10 cellular contexts compared by ENCODE assay signal in the genomic region with DNA sequence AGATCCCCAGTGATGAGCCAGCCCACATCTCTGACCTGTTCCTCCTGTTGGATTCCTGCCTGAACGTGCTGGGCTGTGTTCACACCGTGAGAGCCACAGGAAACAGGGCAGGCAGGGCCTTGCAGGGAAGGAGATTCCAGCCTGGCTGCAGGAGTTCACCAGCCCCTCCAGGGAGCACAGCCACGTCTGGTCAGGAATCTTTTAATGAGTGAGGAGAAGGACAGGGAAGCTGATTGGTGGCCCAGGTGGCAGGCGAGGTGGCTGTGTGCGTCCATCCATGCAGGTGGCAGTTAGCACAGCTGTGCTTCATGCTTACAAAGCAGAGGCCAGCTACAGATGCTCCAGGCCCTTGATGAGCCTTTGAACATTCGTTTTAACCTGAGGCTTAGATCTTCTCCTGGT. TPM values are rescaled to one million over a fixed set of nuclear protein-coding genes. Genes with fewer than 3 reads are reported as not detected.
A peak's percentile ranks its signal among the peaks of the same experiment; 100 is the strongest.
DNase-seq lines count a peak whose midpoint lies in the region; ATAC-seq, FAIRE-seq and TF ChIP-seq lines count a peak whose summit lies in the region.
"Had no signal": no experiment of that assay in that cellular context is flagged by ENCODE, and none has a peak within 500 bp of the region (broad histone marks: within the 10 kb centered on the region; RNA-seq: fewer than 3 reads in every experiment).

No MANE protein-coding gene starts in this region.

- H3K9me1 ChIP-seq in keratinocyte (ENCODE audit: control insufficient read depth, extremely low read depth, insufficient read depth, low read length), result peaks cover 3% of the 10 kb centered on the region

- H3K27me3 ChIP-seq in OCI-LY1 (ENCODE audit: insufficient read depth, low read length) (no peaks in the 10 kb centered on the region), keratinocyte (ENCODE audit: control insufficient read depth, extremely low read depth, insufficient read depth, low read length) (no peaks in the 10 kb centered on the region), GM23248 (replicated peaks; ENCODE audit: insufficient read depth) (no peaks in the 10 kb centered on the region), psoas muscle (ENCODE audit: insufficient read depth in 3 of 3, low read length in 2 of 3) (no peaks in the 10 kb centered on the region)
- H3K27me3 ChIP-seq: spleen had no signal

- H3K27ac ChIP-seq in OCI-LY1 (ENCODE audit: low read depth, low read length, poor library complexity, severe bottlenecking) (peak overlapping the region; percentile 96), keratinocyte (ENCODE audit: control insufficient read depth, insufficient read depth, low read length) (peak overlapping the region; percentile 10), GM23248 (no peak overlapping the region), psoas muscle (no peak overlapping the region)

- FAIRE-seq in GM12891 (lab: Jason Lieb, UNC) (peak; percentile 91), keratinocyte (lab: Jason Lieb, UNC) (peak; percentile 77)

- H3F3A ChIP-seq in OCI-LY1 (ENCODE audit: insufficient read depth, low read length) (0 out of 2 replicates have a peak, but pooled peaks cover 6% of the 10 kb centered on the region), GM23248 (ENCODE audit: insufficient read depth) (no peaks in the 10 kb centered on the region)

- intact Hi-C loops in psoas muscle (cut with DNase I), result loop anchor here in 1 of 2 donors (10.0 kb wide), 1 partner anchor 325 kb away; the partner anchor contains the start of gene CHSY1

- H3K36me3 ChIP-seq in OCI-LY1 (ENCODE audit: insufficient read depth, low read length) (peaks cover 72% of the 10 kb centered on the region), keratinocyte (ENCODE audit: control insufficient read depth in 2 of 2, extremely low read depth in 1 of 2, insufficient read depth in 2 of 2, low read length in 2 of 2) (peaks cover 7 to 15% of the 10 kb centered on the region in 2 experiments), GM23248 (ENCODE audit: low read depth) (peaks cover 6% of the 10 kb centered on the region; the same call in 1 of the 2 replicates), psoas muscle (ENCODE audit: insufficient read depth in 1 of 2, low read depth in 1 of 2) (peaks cover 0 to 11% of the 10 kb centered on the region in 2 donors)

- H2AFZ ChIP-seq in OCI-LY1 (ENCODE audit: low read length), result no peak overlapping the region
- H2AFZ ChIP-seq in keratinocyte (ENCODE audit: control insufficient read depth, low read length), result no peak overlapping the region
- H2AFZ ChIP-seq in GM23248, result no peak overlapping the region

- H3K9me2 ChIP-seq in OCI-LY1 (ENCODE audit: low read depth, low read length) (no peaks in the 10 kb centered on the region), GM23248 (ENCODE audit: insufficient read depth) (no peaks in the 10 kb centered on the region)

- in situ Hi-C loops in GM23248 (cut with MboI), result no loop called here

- H3K4me2 ChIP-seq in OCI-LY1 (ENCODE audit: low read length), result peak overlapping the region; percentile 55
- H3K4me2 ChIP-seq in keratinocyte (ENCODE audit: control insufficient read depth, extremely low read depth, insufficient read depth, low read depth, low read length), result peak overlapping the region; percentile 74
- H3K4me2 ChIP-seq in GM23248 (ENCODE audit: unreplicated experiment), result no peak overlapping the region

- H3K4me3 ChIP-seq in OCI-LY1 (ENCODE audit: low read depth, low read length, poor library complexity, severe bottlenecking), result peak overlapping the region; percentile 37
- no peak overlapping the region for H3K4me3 ChIP-seq in keratinocyte (ENCODE audit: control insufficient read depth in 2 of 3, extremely low read depth in 1 of 3, insufficient read depth in 2 of 3, low read depth in 1 of 3, low read length in 3 of 3)
- H3K4me3 ChIP-seq in GM23248, result no peak overlapping the region
- no peak overlapping the region for H3K4me3 ChIP-seq in psoas muscle
- H3K4me3 ChIP-seq: spleen had no signal

- no peak for TF ChIP-seq POLR2A in GM12891 (IDR thresholded peaks at IDR 0.05; ENCODE audit: low read depth, low read length)

- H3K4me1 ChIP-seq in OCI-LY1 (ENCODE audit: insufficient read depth, low read length, severe bottlenecking) (peaks cover 98% of the 10 kb centered on the region), keratinocyte (ENCODE audit: control insufficient read depth, extremely low read depth, insufficient read depth, low read length) (peaks cover 23% of the 10 kb centered on the region), GM23248 (ENCODE audit: insufficient read depth) (peaks cover 8% of the 10 kb centered on the region; the same call in 1 of the 2 replicates), psoas muscle (no peaks in the 10 kb centered on the region)

- peak overlapping the region; percentile 52 for H3K9ac ChIP-seq in OCI-LY1 (ENCODE audit: low read length)
- no peak overlapping the region for H3K9ac ChIP-seq in keratinocyte (ENCODE audit: control insufficient read depth, extremely low read depth, insufficient read depth, low read length)
- H3K9ac ChIP-seq in GM23248, result no peak overlapping the region

- H3K9me3 ChIP-seq in OCI-LY1 (ENCODE audit: low read length) (no peaks in the 10 kb centered on the region), keratinocyte (ENCODE audit: control insufficient read depth, low read depth, low read length) (no peaks in the 10 kb centered on the region), GM23248 (ENCODE audit: low read depth) (no peaks in the 10 kb centered on the region), psoas muscle (no peaks in the 10 kb centered on the region)
- H3K9me3 ChIP-seq: spleen had no signal

- ATAC-seq in HG02870 (IDR thresholded peaks at IDR 0.05; ENCODE audit: unreplicated experiment) (peak; percentile 27), psoas muscle (no peak)

- WGBS in GM23248 (ENCODE audit: low coverage in 1 of 2, low lambda C conversion rate in 2 of 2, missing lambda C conversion rate in 2 of 2), 2 experiments, result 64 to 70% methylated on average over 6 of the region's 6 CpGs
- 49 to 61% (median 56%) methylated on average over 6 of the region's 6 CpGs for WGBS in psoas muscle, 3 donors

- H4K20me1 ChIP-seq in OCI-LY1 (ENCODE audit: insufficient read depth, low read length), result no peaks in the 10 kb centered on the region
- peaks cover 3% of the 10 kb centered on the region for H4K20me1 ChIP-seq in keratinocyte (ENCODE audit: control insufficient read depth, extremely low read depth, insufficient read depth, low read length)
- H4K20me1 ChIP-seq in GM23248 (ENCODE audit: insufficient read depth), result no peaks in the 10 kb centered on the region

- H3K79me2 ChIP-seq in OCI-LY1 (ENCODE audit: insufficient read depth, low read length), result no peaks in the 10 kb centered on the region
- H3K79me2 ChIP-seq in keratinocyte (ENCODE audit: control insufficient read depth, insufficient read depth, low read length), result no peaks in the 10 kb centered on the region
- H3K79me2 ChIP-seq in GM23248 (ENCODE audit: insufficient read depth), result no peaks in the 10 kb centered on the region

- TF ChIP-seq CTCF in OCI-LY1 (IDR thresholded peaks at IDR 0.05; ENCODE audit: low read length) (no peak), keratinocyte (optimal IDR thresholded peaks at IDR 0.05 in 1 of 3, IDR thresholded peaks at IDR 0.05 in 1 of 3, conservative IDR thresholded peaks at IDR 0.05 in 1 of 3; ENCODE audit: extremely low read depth in 1 of 3, insufficient read depth in 2 of 3, low read length in 3 of 3) (no peak), psoas muscle (IDR thresholded peaks at IDR 0.05) (no peak)

- dilution Hi-C loops in keratinocyte (cut with MboI; ENCODE audit: extremely low pct_ligation_motif_present, low sequenced_read_pairs), result no loop called here

- no peak for DNase-seq in GM12891 (ENCODE audit: insufficient read length, low spot score)
- DNase-seq in keratinocyte (ENCODE audit: low read depth, low spot score), result peak; percentile 30
- no peak for DNase-seq in GM23248
- DNase-seq in activated CD4-positive, alpha-beta T cell treated with anti-CD3 and anti-CD28 coated beads, Interleukin-2, amount 50 U/mL, for 4 hours, result no peak
- no peak for DNase-seq in psoas muscle
- DNase-seq in NOMO-1 treated with dmso at 0.1 percent for 144 hours (lab: John Stamatoyannopoulos, UW; ENCODE audit: unreplicated experiment), result no peak
- DNase-seq: activated naive CD4-positive, alpha-beta T cell; spleen had no signal

TF ChIP-seq in GM12891, 5 proteins besides CTCF, POLR2A, EP300 and RAD21:
- TF ChIP-seq POLR2AphosphoS5 (IDR thresholded peaks at IDR 0.05; ENCODE audit: low read depth, low read length), result no peak

RNA-seq across cellular contexts. Expression of gene LRRK1, which starts 10.5 kb away (rescaled TPM):
- polyA plus RNA-seq in GM12891 (2012; ENCODE audit: low read depth, missing spikeins), result 16.3 TPM
- 5.9 to 8.4 TPM (median 6.2 TPM) in 3 replicates for polyA plus RNA-seq in keratinocyte
- polyA plus RNA-seq in keratinocyte (2011; ENCODE audit: low read depth), result 2.5 TPM
- polyA plus RNA-seq in keratinocyte (2011; cell fraction: cytosol; rRNA removed), result 4.6 and 5.6 TPM in 2 replicates
- polyA plus RNA-seq in keratinocyte (2011; cell fraction: nucleus; rRNA removed), result 17.7 and 21.7 TPM in 2 replicates
- 4.5 and 10.2 TPM in 2 replicates for polyA plus RNA-seq in keratinocyte (2012; ENCODE audit: low replicate concordance)
- polyA minus RNA-seq in keratinocyte, result 8.6 to 22.4 TPM (median 12.6 TPM) in 3 replicates
- polyA minus RNA-seq in keratinocyte (2011; cell fraction: cytosol; rRNA and poly(A)+ RNA removed), result 17.8 TPM
- 19.8 and 20.6 TPM in 2 replicates for polyA minus RNA-seq in keratinocyte (2011; cell fraction: nucleus; rRNA and poly(A)+ RNA removed)
- 6.2 and 6.8 TPM in 2 replicates for total RNA-seq in GM23248 (2014; rRNA removed; shearing (Covaris generic))
- polyA plus RNA-seq in GM23248 (2016; fragmentation: Nextera tagmentation; extraction: Ambion mirVana), result 5.9 and 6.4 TPM in 2 replicates
- 1 to 10 TPM; 2.6 to 7.6 (median 4.5) TPM for total RNA-seq in psoas muscle
- 1 to 10 TPM in 2 of 3 donors, under 1 TPM in 1; 0.91 to 2.3 (median 1.8) TPM for polyA plus RNA-seq in psoas muscle

RNA-seq across cellular contexts. Expression of gene ALDH1A3, which starts 50.0 kb away (rescaled TPM):
- 0.03 TPM for polyA plus RNA-seq in GM12891 (2012; ENCODE audit: low read depth, missing spikeins)
- polyA plus RNA-seq in keratinocyte (85.0 to 356 TPM (median 218 TPM) in 3 replicates), GM23248 (2016; fragmentation: Nextera tagmentation; extraction: Ambion mirVana) (4.8 TPM in 2 replicates), psoas muscle (10 to 100 TPM in 1 of 3 donors, 1 to 10 TPM in 2; 7.3 to 11.9 (median 8.0) TPM)
- polyA plus RNA-seq in keratinocyte (2011; ENCODE audit: low read depth), result 76.2 TPM
- polyA plus RNA-seq in keratinocyte (2011; cell fraction: cytosol; rRNA removed), result 182 and 321 TPM in 2 replicates
- polyA plus RNA-seq in keratinocyte (2011; cell fraction: nucleus; rRNA removed), result 223 and 318 TPM in 2 replicates
- 115 and 381 TPM in 2 replicates for polyA plus RNA-seq in keratinocyte (2012; ENCODE audit: low replicate concordance)
- 61.5 to 175 TPM (median 135 TPM) in 3 replicates for polyA minus RNA-seq in keratinocyte
- polyA minus RNA-seq in keratinocyte (2011; cell fraction: cytosol; rRNA and poly(A)+ RNA removed), result 406 TPM
- 256 and 283 TPM in 2 replicates for polyA minus RNA-seq in keratinocyte (2011; cell fraction: nucleus; rRNA and poly(A)+ RNA removed)
- 5.8 and 9.9 TPM in 2 replicates for total RNA-seq in GM23248 (2014; rRNA removed; shearing (Covaris generic))
- 10 to 100 TPM in 3 of 4 donors, 1 to 10 TPM in 1; 8.5 to 51.6 (median 23.1) TPM for total RNA-seq in psoas muscle

Comparison
In these comparisons a context has a peak if more than half of its experiments do, and no peak if none do; other contexts are left out.
1. H3K27ac ChIP-seq: peak in OCI-LY1 (single experiment) and keratinocyte (single experiment); none in GM23248 (single experiment) and psoas muscle (single experiment).
2. RNA of gene ALDH1A3, which starts 50.0 kb away (polyA plus RNA-seq): 76.2 to 381 TPM in keratinocyte; 7.3 to 11.9 TPM in psoas muscle and 4.8 TPM in GM23248; every median in the first group is over 4 times any median in the second.